Comparison of ENCODE assay signal across 12 cellular contexts in the genomic region with DNA sequence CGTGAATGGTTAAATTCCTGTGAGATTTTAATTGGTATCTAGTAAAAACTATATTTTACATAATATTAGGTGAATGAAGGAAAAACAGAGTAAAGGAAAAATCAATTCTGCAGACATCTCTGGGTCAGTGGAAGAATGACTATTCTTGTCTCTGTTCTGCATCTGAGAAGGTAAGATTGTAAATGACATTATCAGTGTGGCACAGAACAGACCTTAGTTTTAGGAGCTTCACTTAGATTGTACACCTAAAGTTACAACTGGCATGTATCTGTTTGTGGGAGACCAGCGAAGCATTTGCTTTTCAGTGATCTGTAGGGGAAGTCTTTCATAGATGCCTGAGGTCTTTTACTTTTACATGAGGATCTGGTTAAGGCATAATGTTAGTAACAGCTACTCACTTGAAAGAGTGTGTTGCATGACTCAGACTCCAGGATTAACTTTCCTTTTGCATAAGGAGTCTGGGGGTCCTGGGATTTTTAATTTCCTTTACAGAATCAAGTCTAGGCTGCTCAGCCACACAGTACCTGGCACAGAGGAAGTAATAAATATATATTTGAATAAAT. TPM values are rescaled to one million over a fixed set of nuclear protein-coding genes. Genes with fewer than 3 reads are reported as not detected.
DNase-seq lines count a peak whose midpoint lies in the region; ATAC-seq and TF ChIP-seq lines count a peak whose summit lies in the region.
"Had no signal": no experiment of that assay in that cellular context is flagged by ENCODE, and none has a peak within 500 bp of the region (broad histone marks: within the 10 kb centered on the region; RNA-seq: fewer than 3 reads in every experiment).

No MANE protein-coding gene starts in this region.

- DNase-seq in heart left ventricle (no peak), right cardiac atrium (no peak), WTC11 (ENCODE audit: low spot score) (no peak), fibroblast of the aortic adventitia (ENCODE audit: low read depth) (peak; percentile 52), type B pancreatic cell (ENCODE audit: extremely low spot score, unreplicated experiment) (no peak)
- no peak for DNase-seq in activated naive CD4-positive, alpha-beta T cell treated with anti-CD3 and anti-CD28 coated beads, Interleukin-2, amount 50 U/mL, for 72 hours (ENCODE audit: low spot score in 2 of 2)

- no peaks in the 10 kb centered on the region for H3K36me3 ChIP-seq in heart left ventricle

- no peaks in the 10 kb centered on the region for H3K27me3 Mint-ChIP-seq in WTC11 (ENCODE audit: low read depth)
- H3K27me3 Mint-ChIP-seq in type B pancreatic cell: no peaks in the 10 kb centered on the region
- H3K27me3 Mint-ChIP-seq: natural killer cell treated with Interleukin-12 subunit alpha and Interleukin-12 subunit beta and Interleukin-15 and Interleukin-18, amount 100 ng/mL, for 72 hours; stimulated activated memory B cell treated with anti-CD40 and anti-IgM and Interleukin-4, amounts not matched to agents 10 μg/mL and 1 μg/mL and 100 μg/mL, for 72 hours had no signal

- intact Hi-C loops in heart left ventricle (cut with DNase I): no loop called here
- intact Hi-C loops in right cardiac atrium (cut with DNase I): no loop called here

- H3K4me1 Mint-ChIP-seq in WTC11 (peaks cover 27% of the 10 kb centered on the region), type B pancreatic cell (ENCODE audit: unreplicated experiment) (peaks cover 24% of the 10 kb centered on the region)

- TF ChIP-seq CTCF in heart left ventricle (IDR thresholded peaks at IDR 0.05) (no peak), WTC11 (IDR thresholded peaks at IDR 0.05) (no peak), fibroblast of the aortic adventitia (IDR thresholded peaks at IDR 0.05; ENCODE audit: insufficient read depth, low read length) (no peak), type B pancreatic cell (conservative IDR thresholded peaks at IDR 0.05) (no peak)

- H3K4me1 ChIP-seq in heart left ventricle (peaks cover 0 to 28% (median 16%) of the 10 kb centered on the region in 12 donors), right cardiac atrium (ENCODE audit: control insufficient read depth, insufficient read depth, low read length) (no peaks in the 10 kb centered on the region)

- H3K36me3 Mint-ChIP-seq in WTC11 (no peaks in the 10 kb centered on the region; the same call in 1 of the 2 replicates), type B pancreatic cell (peaks cover 4% of the 10 kb centered on the region)
- H3K36me3 Mint-ChIP-seq in activated naive CD4-positive, alpha-beta T cell treated with anti-CD3 and anti-CD28 coated beads, Interleukin-2, amount 50 U/mL, for 72 hours: peaks cover 0 to 8% of the 10 kb centered on the region in 2 donors
- H3K36me3 Mint-ChIP-seq: natural killer cell treated with Interleukin-12 subunit alpha and Interleukin-12 subunit beta and Interleukin-15 and Interleukin-18, amount 100 ng/mL, for 72 hours had no signal

- ATAC-seq in heart left ventricle (peak; percentile 37 to 59 (median 52)), right cardiac atrium (no peak), WTC11 (no peak), GM18519 (IDR thresholded peaks at IDR 0.05; ENCODE audit: low FRiP score, unreplicated experiment) (no peak), HG02973 (IDR thresholded peaks at IDR 0.05; ENCODE audit: unreplicated experiment) (no peak)
- ATAC-seq in activated naive CD4-positive, alpha-beta T cell treated with anti-CD3 and anti-CD28 coated beads, Interleukin-2, amount 50 U/mL, for 72 hours: no peak
- ATAC-seq: natural killer cell treated with Interleukin-12 subunit alpha and Interleukin-12 subunit beta and Interleukin-15 and Interleukin-18, amount 100 ng/mL, for 72 hours; Panc1; stimulated activated memory B cell treated with anti-CD40 and anti-IgM and Interleukin-4, amounts not matched to agents 10 μg/mL and 1 μg/mL and 100 μg/mL, for 72 hours had no signal

- H3K27ac ChIP-seq in heart left ventricle (no peak overlapping the region), right cardiac atrium (ENCODE audit: low read length) (no peak overlapping the region)

- no peak for TF ChIP-seq POLR2A in heart left ventricle (IDR thresholded peaks at IDR 0.05)

- no peak overlapping the region for H3K4me3 ChIP-seq in heart left ventricle
- H3K4me3 ChIP-seq in right cardiac atrium (ENCODE audit: low read length): no peak overlapping the region
- H3K4me3 ChIP-seq in fibroblast of the aortic adventitia (ENCODE audit: low read depth, low read length): no peak overlapping the region

- H3K27ac Mint-ChIP-seq in WTC11 (peak overlapping the region; percentile 32), type B pancreatic cell (peak overlapping the region; percentile 37)
- H3K27ac Mint-ChIP-seq in activated naive CD4-positive, alpha-beta T cell treated with anti-CD3 and anti-CD28 coated beads, Interleukin-2, amount 50 U/mL, for 72 hours: no peak overlapping the region
- H3K27ac Mint-ChIP-seq: activated T-helper 2 cell treated with anti-CD3 and anti-CD28 coated beads, Interferon-gamma antibody, Interleukin-2, Interleukin-4, amounts not matched to agents 10 μg/mL and 5 μg/mL and 100 μg/mL, durations not matched to agents 14 hours and 24 hours and 36 hours; natural killer cell treated with Interleukin-12 subunit alpha and Interleukin-12 subunit beta and Interleukin-15 and Interleukin-18, amount 100 ng/mL, for 72 hours; stimulated activated memory B cell treated with anti-CD40 and anti-IgM and Interleukin-4, amounts not matched to agents 10 μg/mL and 1 μg/mL and 100 μg/mL, for 72 hours had no signal

- H3K27me3 ChIP-seq in heart left ventricle (no peaks in the 10 kb centered on the region), right cardiac atrium (ENCODE audit: control insufficient read depth, insufficient read depth) (no peaks in the 10 kb centered on the region)

- H3K9me3 Mint-ChIP-seq in WTC11 (no peaks in the 10 kb centered on the region), type B pancreatic cell (no peaks in the 10 kb centered on the region)
- H3K9me3 Mint-ChIP-seq in activated naive CD4-positive, alpha-beta T cell treated with anti-CD3 and anti-CD28 coated beads, Interleukin-2, amount 50 U/mL, for 72 hours: no peaks in the 10 kb centered on the region
- H3K9me3 Mint-ChIP-seq: activated T-helper 2 cell treated with anti-CD3 and anti-CD28 coated beads, Interferon-gamma antibody, Interleukin-2, Interleukin-4, amounts not matched to agents 10 μg/mL and 5 μg/mL and 100 μg/mL, durations not matched to agents 14 hours and 24 hours and 36 hours; natural killer cell treated with Interleukin-12 subunit alpha and Interleukin-12 subunit beta and Interleukin-15 and Interleukin-18, amount 100 ng/mL, for 72 hours; stimulated activated memory B cell treated with anti-CD40 and anti-IgM and Interleukin-4, amounts not matched to agents 10 μg/mL and 1 μg/mL and 100 μg/mL, for 72 hours had no signal

- H3K4me3 Mint-ChIP-seq in WTC11 (no peak overlapping the region), type B pancreatic cell (no peak overlapping the region)
- H3K4me3 Mint-ChIP-seq: natural killer cell treated with Interleukin-12 subunit alpha and Interleukin-12 subunit beta and Interleukin-15 and Interleukin-18, amount 100 ng/mL, for 72 hours; stimulated activated memory B cell treated with anti-CD40 and anti-IgM and Interleukin-4, amounts not matched to agents 10 μg/mL and 1 μg/mL and 100 μg/mL, for 72 hours had no signal

- POLR2A ChIA-PET in WTC11 (lab: Charles Lee): no interaction called here

- H3K9me3 ChIP-seq in heart left ventricle: no peaks in the 10 kb centered on the region
- no peaks in the 10 kb centered on the region for H3K9me3 ChIP-seq in right cardiac atrium (ENCODE audit: control insufficient read depth, low read length)

- CTCF ChIA-PET in WTC11 (lab: Charles Lee): no interaction called here

- WGBS in heart left ventricle, 4 donors: 65 to 80% (median 77%) methylated on average over 2 of the region's 2 CpGs
- 89% methylated on average over 2 of the region's 2 CpGs for WGBS in right cardiac atrium

TF ChIP-seq in WTC11, 78 proteins besides CTCF, POLR2A, EP300 and RAD21 (continues in another document):
- TF ChIP-seq TEAD1 (CRISPR knock-in tag; IDR thresholded peaks at IDR 0.05): no peak
- TF ChIP-seq, protein P1, sequence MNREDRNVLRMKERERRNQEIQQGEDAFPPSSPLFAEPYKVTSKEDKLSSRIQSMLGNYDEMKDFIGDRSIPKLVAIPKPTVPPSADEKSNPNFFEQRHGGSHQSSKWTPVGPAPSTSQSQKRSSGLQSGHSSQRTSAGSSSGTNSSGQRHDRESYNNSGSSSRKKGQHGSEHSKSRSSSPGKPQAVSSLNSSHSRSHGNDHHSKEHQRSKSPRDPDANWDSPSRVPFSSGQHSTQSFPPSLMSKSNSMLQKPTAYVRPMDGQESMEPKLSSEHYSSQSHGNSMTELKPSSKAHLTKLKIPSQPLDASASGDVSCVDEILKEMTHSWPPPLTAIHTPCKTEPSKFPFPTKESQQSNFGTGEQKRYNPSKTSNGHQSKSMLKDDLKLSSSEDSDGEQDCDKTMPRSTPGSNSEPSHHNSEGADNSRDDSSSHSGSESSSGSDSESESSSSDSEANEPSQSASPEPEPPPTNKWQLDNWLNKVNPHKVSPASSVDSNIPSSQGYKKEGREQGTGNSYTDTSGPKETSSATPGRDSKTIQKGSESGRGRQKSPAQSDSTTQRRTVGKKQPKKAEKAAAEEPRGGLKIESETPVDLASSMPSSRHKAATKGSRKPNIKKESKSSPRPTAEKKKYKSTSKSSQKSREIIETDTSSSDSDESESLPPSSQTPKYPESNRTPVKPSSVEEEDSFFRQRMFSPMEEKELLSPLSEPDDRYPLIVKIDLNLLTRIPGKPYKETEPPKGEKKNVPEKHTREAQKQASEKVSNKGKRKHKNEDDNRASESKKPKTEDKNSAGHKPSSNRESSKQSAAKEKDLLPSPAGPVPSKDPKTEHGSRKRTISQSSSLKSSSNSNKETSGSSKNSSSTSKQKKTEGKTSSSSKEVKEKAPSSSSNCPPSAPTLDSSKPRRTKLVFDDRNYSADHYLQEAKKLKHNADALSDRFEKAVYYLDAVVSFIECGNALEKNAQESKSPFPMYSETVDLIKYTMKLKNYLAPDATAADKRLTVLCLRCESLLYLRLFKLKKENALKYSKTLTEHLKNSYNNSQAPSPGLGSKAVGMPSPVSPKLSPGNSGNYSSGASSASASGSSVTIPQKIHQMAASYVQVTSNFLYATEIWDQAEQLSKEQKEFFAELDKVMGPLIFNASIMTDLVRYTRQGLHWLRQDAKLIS (CRISPR knock-in tag; IDR thresholded peaks at IDR 0.05; ENCODE audit: borderline replicate concordance): no peak

RNA-seq across cellular contexts. Expression of gene JMJD1C, which starts 56.2 kb away (rescaled TPM):
- total RNA-seq in heart left ventricle (10 to 100 TPM; 27.0 to 54.6 (median 42.7) TPM), right cardiac atrium (10 to 100 TPM; 42.2 to 44.8 (median 43.8) TPM), WTC11 (2021) (158 to 180 TPM (median 161 TPM) in 3 replicates), fibroblast of the aortic adventitia (ENCODE audit: low replicate concordance) (77.2 and 120 TPM in 2 replicates), type B pancreatic cell (ENCODE audit: low replicate concordance) (58.3 and 62.6 TPM in 2 replicates)
- polyA plus RNA-seq in heart left ventricle (10 to 100 TPM; 20.3 to 34.1 TPM), right cardiac atrium (31.0 TPM)
- total RNA-seq in activated naive CD4-positive, alpha-beta T cell treated with anti-CD3 and anti-CD28 coated beads, Interleukin-2, amount 50 U/mL, for 72 hours: 10 to 100 TPM; 62.5 to 68.7 TPM

Comparison
In these comparisons a context has a peak if more than half of its experiments do, and no peak if none do; other contexts are left out.
1. ATAC-seq: peak in heart left ventricle (4 of 4); none in right cardiac atrium (0 of 2), WTC11 (single experiment), GM18519 (single experiment), HG02973 (single experiment) and activated naive CD4-positive, alpha-beta T cell treated with anti-CD3 and anti-CD28 coated beads, Interleukin-2, amount 50 U/mL, for 72 hours (0 of 2).
2. H3K27ac Mint-ChIP-seq: peak in WTC11 (single experiment) and type B pancreatic cell (single experiment); none in activated naive CD4-positive, alpha-beta T cell treated with anti-CD3 and anti-CD28 coated beads, Interleukin-2, amount 50 U/mL, for 72 hours (0 of 2).